ENCODE assay signal across 16 cellular contexts in genomic region chr5:139964266-139964993, GRCh38.
"Had no signal": no experiment of that assay in that cellular context is flagged by ENCODE, and none has a peak within 500 bp of the region (broad histone marks: within the 10 kb centered on the region; RNA-seq: fewer than 3 reads in every experiment).

No MANE protein-coding gene starts in this region.

- DNase-seq: activated CD4-positive, alpha-beta memory T cell treated with anti-CD3 and anti-CD28 coated beads for 36 hours; activated CD4-positive, alpha-beta T cell treated with anti-CD3 and anti-CD28 coated beads for 48 hours; activated T-cell treated with anti-CD3 and anti-CD28 coated beads, Interleukin-2, amount 50 U/mL, for 1 hour; brain microvascular endothelial cell; colonic mucosa; heart right ventricle; islet precursor cell; left cardiac atrium; natural killer cell; stimulated activated CD4-positive, alpha-beta T cell treated with anti-CD3 and anti-CD28 coated beads, Interleukin-4, amount 100 ng/mL, for 4 hours; stimulated activated naive CD8-positive, alpha-beta T cell treated with anti-CD3 and anti-CD28 coated beads, Interleukin-15, Interleukin-2, amounts not matched to agents 100 U/mL and 50 U/mL, for 24 hours; thyroid gland had no signal

- ATAC-seq: activated naive CD4-positive, alpha-beta T cell treated with anti-CD3 and anti-CD28 coated beads, Interleukin-2, amount 50 U/mL, for 72 hours; heart right ventricle; left cardiac atrium; natural killer cell; right cardiac atrium; stimulated activated naive CD8-positive, alpha-beta T cell treated with anti-CD3 and anti-CD28 coated beads, Interleukin-15, Interleukin-2, amounts not matched to agents 100 U/mL and 50 U/mL, for 24 hours had no signal

- H3K36me3 ChIP-seq: ascending aorta, brain microvascular endothelial cell, colonic mucosa, heart right ventricle, thyroid gland had no signal

- H3K27me3 ChIP-seq: ascending aorta, colonic mucosa, heart right ventricle, thyroid gland had no signal

- H3K9me3 ChIP-seq: ascending aorta, colonic mucosa, heart right ventricle, thyroid gland had no signal

- H3K27ac ChIP-seq: ascending aorta, brain microvascular endothelial cell, colonic mucosa, epithelial cell of prostate, heart right ventricle, thyroid gland had no signal

- H3K4me1 ChIP-seq: colonic mucosa had no signal

- H3K4me3 ChIP-seq: ascending aorta, colonic mucosa, heart right ventricle, thyroid gland had no signal
